Comparison of ENCODE assay signal across 9 cellular contexts in genomic region chr19:39481229-39481545, GRCh38. TPM values are rescaled to one million over a fixed set of nuclear protein-coding genes. Genes with fewer than 3 reads are reported as not detected.
A peak's percentile ranks its signal among the peaks of the same experiment; 100 is the strongest.
DNase-seq lines count a peak whose midpoint lies in the region; ATAC-seq, FAIRE-seq and TF ChIP-seq lines count a peak whose summit lies in the region.
"Had no signal": no experiment of that assay in that cellular context is flagged by ENCODE, and none has a peak within 500 bp of the region (broad histone marks: within the 10 kb centered on the region; RNA-seq: fewer than 3 reads in every experiment).

No MANE protein-coding gene starts in this region.

- TF ChIP-seq CTCF in BJ (IDR thresholded peaks at IDR 0.05; ENCODE audit: insufficient read depth, low read depth, low read length): no peak
- TF ChIP-seq CTCF in HL-60 (IDR thresholded peaks at IDR 0.05; ENCODE audit: insufficient read depth, low read length): no peak
- no peak for TF ChIP-seq CTCF in bronchial epithelial cell (IDR thresholded peaks at IDR 0.05; ENCODE audit: insufficient read depth, low read length, severe bottlenecking)

- DNase-seq in BJ (ENCODE audit: low read depth) (no peak), HL-60 (ENCODE audit: low read depth in 1 of 2, low spot score in 1 of 2) (no peak), bronchial epithelial cell (ENCODE audit: low read depth) (peak; percentile 5)
- DNase-seq in activated CD8-positive, alpha-beta memory T cell treated with anti-CD3 and anti-CD28 coated beads, Interleukin-2, amount 50 U/mL, for 48 hours: no peak

- no peak for FAIRE-seq in bronchial epithelial cell (lab: Jason Lieb, UNC)
- FAIRE-seq: islet of Langerhans had no signal

- ATAC-seq in GM19455 (IDR thresholded peaks at IDR 0.05; ENCODE audit: unreplicated experiment) (no peak), GM21423 (IDR thresholded peaks at IDR 0.05; ENCODE audit: unreplicated experiment) (no peak), HG03432 (IDR thresholded peaks at IDR 0.05; ENCODE audit: unreplicated experiment) (no peak)

- POLR2A ChIA-PET in BJ (lab: Charles Lee): interaction anchor here (0.6 to 0.7 kb wide), 3 partner anchors 52 to 68 kb away, joined by 4 to 9 read pairs (median 5); no protein-coding TSS in a partner anchor

- H3K9me3 ChIP-seq in muscle layer of duodenum (ENCODE audit: control insufficient read depth in 1 of 2, low read length in 2 of 2): no peaks in the 10 kb centered on the region

- H3K27me3 ChIP-seq in BJ (ENCODE audit: control insufficient read depth, insufficient read depth, low read length) (no peaks in the 10 kb centered on the region), HL-60 (ENCODE audit: insufficient read depth, poor library complexity, severe bottlenecking) (no peaks in the 10 kb centered on the region), bronchial epithelial cell (ENCODE audit: control insufficient read depth, insufficient read depth, low read length) (no peaks in the 10 kb centered on the region), muscle layer of duodenum (ENCODE audit: low read depth, low read length) (no peaks in the 10 kb centered on the region)

- H3K4me3 ChIP-seq in BJ (ENCODE audit: low read depth, low read length) (peak overlapping the region; percentile 91), HL-60 (replicated peaks; ENCODE audit: insufficient read depth, low read length) (peak overlapping the region; percentile 88), bronchial epithelial cell (ENCODE audit: low read depth, low read length) (peak overlapping the region; percentile 69), muscle layer of duodenum (ENCODE audit: low read depth in 1 of 2, low read length in 2 of 2) (peak overlapping the region; percentile 99 to 100)

- H3K27ac ChIP-seq in HL-60 (replicated peaks): peak overlapping the region; percentile 79
- peak overlapping the region; percentile 63 for H3K27ac ChIP-seq in muscle layer of duodenum (ENCODE audit: low read length)

- H3K36me3 ChIP-seq in BJ (ENCODE audit: control insufficient read depth, insufficient read depth, low read length): peaks cover 8% of the 10 kb centered on the region
- H3K36me3 ChIP-seq in bronchial epithelial cell (ENCODE audit: control insufficient read depth, insufficient read depth, low read length): peaks cover 16% of the 10 kb centered on the region
- H3K36me3 ChIP-seq in muscle layer of duodenum (ENCODE audit: control insufficient read depth in 1 of 2, insufficient read depth in 2 of 2, low read length in 2 of 2): peaks cover 15 to 26% of the 10 kb centered on the region in 2 donors

- H3K4me1 ChIP-seq in muscle layer of duodenum (ENCODE audit: control insufficient read depth in 1 of 2, insufficient read depth in 2 of 2, low read length in 2 of 2): peaks cover 7 to 18% of the 10 kb centered on the region in 2 donors

- CTCF ChIA-PET in BJ (lab: Yijun Ruan, JAX): interaction anchor here (1.0 to 1.2 kb wide), 2 partner anchors 9 to 51 kb away, joined by 3 read pairs; partner anchors contain the start of gene EID2B

RNA-seq across cellular contexts. Expression of gene TIMM50, which starts 0.5 kb away (rescaled TPM):
- polyA plus RNA-seq in BJ (2011; rRNA removed): 86.1 and 97.8 TPM in 2 replicates
- polyA minus RNA-seq in BJ (2011; rRNA and poly(A)+ RNA removed): 55.0 and 78.8 TPM in 2 replicates
- total RNA-seq in bronchial epithelial cell: 84.2 and 99.5 TPM in 2 replicates

RNA-seq across cellular contexts. Expression of gene DLL3, which starts 17.6 kb away (rescaled TPM):
- 0.71 and 1.0 TPM in 2 replicates for polyA plus RNA-seq in BJ (2011; rRNA removed)
- 0.26 and 0.38 TPM in 2 replicates for polyA minus RNA-seq in BJ (2011; rRNA and poly(A)+ RNA removed)
- 0.26 TPM in 1 of 2 replicates, not detected in the other for total RNA-seq in bronchial epithelial cell

RNA-seq across cellular contexts. Expression of gene SELENOV, which starts 33.8 kb away (rescaled TPM):
- not detected in 2 replicates for polyA plus RNA-seq in BJ (2011; rRNA removed)
- not detected in 2 replicates for polyA minus RNA-seq in BJ (2011; rRNA and poly(A)+ RNA removed)
- not detected in 2 replicates for total RNA-seq in bronchial epithelial cell

RNA-seq across cellular contexts. Expression of gene SUPT5H, which starts 35.8 kb away (rescaled TPM):
- polyA plus RNA-seq in BJ (2011; rRNA removed): 55.2 and 81.8 TPM in 2 replicates
- 60.5 and 64.5 TPM in 2 replicates for polyA minus RNA-seq in BJ (2011; rRNA and poly(A)+ RNA removed)
- total RNA-seq in bronchial epithelial cell: 41.9 and 48.1 TPM in 2 replicates

RNA-seq across cellular contexts. Expression of gene RPS16, which starts 45.4 kb away (rescaled TPM):
- 2,401 and 2,896 TPM in 2 replicates for polyA plus RNA-seq in BJ (2011; rRNA removed)
- polyA minus RNA-seq in BJ (2011; rRNA and poly(A)+ RNA removed): 1,392 and 2,311 TPM in 2 replicates
- 75.3 and 94.3 TPM in 2 replicates for total RNA-seq in bronchial epithelial cell
